Comparison of ENCODE assay signal across 35 cellular contexts in genomic region chr18:8413189-8413588, GRCh38.
"Had no signal": no experiment of that assay in that cellular context is flagged by ENCODE, and none has a peak within 500 bp of the region (broad histone marks: within the 10 kb centered on the region; RNA-seq: fewer than 3 reads in every experiment).

No MANE protein-coding gene starts in this region.

- H3K27ac ChIP-seq: KMS-11 had no signal

- H3K4me2 ChIP-seq: KMS-11 had no signal

- H3K27me3 ChIP-seq: MG63 had no signal

- H3K4me3 ChIP-seq: MG63 had no signal

- DNase-seq: Karpas-422, Kasumi-1, MG63, MM.1S, MV-4-11, NCI-H1048, NCI-H1092, NCI-H1092 treated with DMSO at 0.1 percent for 48 hours, NCI-H1105, NCI-H1105 treated with DMSO at 0.1 percent for 48 hours, NCI-H1417, NCI-H1417 treated with DMSO at 0.1 percent for 48 hours, NCI-H1436, NCI-H1436 treated with DMSO at 0.1 percent for 48 hours, NCI-H146, NCI-H1694, NCI-H1694 treated with DMSO at 0.1 percent for 48 hours, NCI-H187, NCI-H187 treated with DMSO at 0.1 percent for 48 hours, NCI-H1930, NCI-H2029, NCI-H2029 treated with DMSO at 0.1 percent for 48 hours, NCI-H2081, NCI-H2081 treated with DMSO at 0.1 percent for 48 hours, NCI-H2107, NCI-H2171, NCI-H2171 treated with DMSO at 0.1 percent for 48 hours, NCI-H2227 treated with DMSO at 0.1 percent for 48 hours, NCI-H226, NCI-H345, NCI-H446, NCI-H446 treated with DMSO at 0.1 percent for 48 hours, NCI-H510A, NCI-H510A treated with DMSO at 0.1 percent for 48 hours had no signal

- H3K36me3 ChIP-seq: MG63 had no signal

- H3K9ac ChIP-seq: KMS-11 had no signal
